8 cellular contexts compared by ENCODE assay signal in the genomic region with DNA sequence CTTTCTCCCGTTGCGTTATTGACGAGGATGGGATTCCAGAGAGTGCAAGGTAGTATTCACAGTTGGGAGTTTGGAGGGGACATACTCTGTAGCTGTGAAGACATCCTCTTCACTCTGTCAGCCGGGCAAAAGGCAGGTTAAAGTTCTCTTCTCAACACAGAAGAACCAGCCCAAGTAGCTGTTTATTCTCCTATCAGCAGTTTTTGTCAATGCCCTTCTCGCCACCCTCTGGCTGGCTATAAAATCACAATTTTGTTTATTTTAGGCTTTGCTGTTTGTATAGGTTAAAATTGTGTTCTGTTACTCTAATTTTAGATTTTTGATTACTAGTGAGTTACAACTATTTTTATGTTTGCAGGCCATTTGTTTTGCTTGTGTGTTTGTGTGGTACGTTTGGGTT. TPM values are rescaled to one million over a fixed set of nuclear protein-coding genes. Genes with fewer than 3 reads are reported as not detected.
DNase-seq lines count a peak whose midpoint lies in the region; ATAC-seq and TF ChIP-seq lines count a peak whose summit lies in the region.
"Had no signal": no experiment of that assay in that cellular context is flagged by ENCODE, and none has a peak within 500 bp of the region (broad histone marks: within the 10 kb centered on the region; RNA-seq: fewer than 3 reads in every experiment).

No MANE protein-coding gene starts in this region.

- no peak overlapping the region for H3K23ac ChIP-seq in mesenchymal stem cell (ENCODE audit: low read length in 2 of 2)

- no peak overlapping the region for H2BK12ac ChIP-seq in mesenchymal stem cell (ENCODE audit: low read length in 2 of 2)

- H2AK5ac ChIP-seq in mesenchymal stem cell (ENCODE audit: low read length, severe bottlenecking), result no peak overlapping the region

- H3K4ac ChIP-seq in mesenchymal stem cell (ENCODE audit: low read depth in 1 of 2, low read length in 2 of 2), result no peak overlapping the region

- H4K91ac ChIP-seq in mesenchymal stem cell (ENCODE audit: low read length), result no peak overlapping the region

- H3K27me3 ChIP-seq in HCT116 (ENCODE audit: insufficient read depth, low read length), result no peaks in the 10 kb centered on the region
- H3K27me3 ChIP-seq in mesenchymal stem cell (ENCODE audit: control insufficient read depth in 1 of 2, insufficient read depth in 1 of 2, low read length in 2 of 2), result no peaks in the 10 kb centered on the region

- intact Hi-C loops in Calu3 (cut with micrococcal nuclease; ENCODE audit: unreplicated experiment) (loop anchor here (2.0 to 5.0 kb wide), 3 partner anchors 46 to 162 kb away; partner anchors contain the start of gene TCP1), HCT116 (cut with micrococcal nuclease) (loop anchor here (1.0 to 10.0 kb wide), 3 partner anchors 132 to 678 kb away; no protein-coding TSS in a partner anchor)

- H3K27ac ChIP-seq in HCT116 (ENCODE audit: low read depth, low read length), result no peak overlapping the region
- no peak overlapping the region for H3K27ac ChIP-seq in mesenchymal stem cell (ENCODE audit: low read length, poor library complexity, severe bottlenecking)

- no peak for TF ChIP-seq CTCF in Calu3 (IDR thresholded peaks at IDR 0.05; ENCODE audit: unreplicated experiment)
- peak in 2 of 3 experiments; percentile 14 to 49; a peak in 2 of 6 replicates for TF ChIP-seq CTCF in HCT116 (IDR thresholded peaks at IDR 0.05 in 2 of 3, conservative IDR thresholded peaks at IDR 0.05 in 1 of 3; ENCODE audit: borderline replicate concordance in 1 of 3, insufficient read depth in 1 of 3, low read depth in 2 of 3, low read length in 2 of 3)
- TF ChIP-seq CTCF in endothelial cell (IDR thresholded peaks at IDR 0.05; ENCODE audit: unreplicated experiment), result no peak

- H3K4me1 Mint-ChIP-seq in Calu3 (ENCODE audit: low read depth, unreplicated experiment), result no peaks in the 10 kb centered on the region
- no peaks in the 10 kb centered on the region for H3K4me1 Mint-ChIP-seq in endothelial cell (ENCODE audit: unreplicated experiment)

- no peak overlapping the region for H4K8ac ChIP-seq in mesenchymal stem cell (ENCODE audit: low read length)

- peaks cover 20% of the 10 kb centered on the region for H3K27me3 Mint-ChIP-seq in Calu3 (ENCODE audit: unreplicated experiment)
- H3K27me3 Mint-ChIP-seq in endothelial cell (ENCODE audit: unreplicated experiment), result no peaks in the 10 kb centered on the region

- no peaks in the 10 kb centered on the region for H3K9me2 ChIP-seq in HCT116 (ENCODE audit: insufficient read depth)

- H3K36me3 ChIP-seq in HCT116 (ENCODE audit: control insufficient read depth in 1 of 2, insufficient read depth in 2 of 2, low read length in 2 of 2), result no peaks in the 10 kb centered on the region
- no peaks in the 10 kb centered on the region for H3K36me3 ChIP-seq in mesenchymal stem cell (ENCODE audit: control insufficient read depth in 1 of 2, insufficient read depth in 2 of 2, low read depth in 1 of 2, low read length in 2 of 2)

- H3K4me1 ChIP-seq in HCT116 (ENCODE audit: control insufficient read depth in 1 of 2, insufficient read depth in 2 of 2, low read length in 2 of 2) (no peaks in the 10 kb centered on the region), mesenchymal stem cell (ENCODE audit: control insufficient read depth, insufficient read depth, low read depth, low read length) (no peaks in the 10 kb centered on the region)

- no peak for TF ChIP-seq POLR2A in HCT116 (IDR thresholded peaks at IDR 0.05; ENCODE audit: borderline replicate concordance, extremely low read depth, insufficient read depth, insufficient read length)

- no TSS peak for BruUV-seq in Calu3 (replicated peaks; lab: Mats Ljungman, UMichigan)
- no TSS peak for BruUV-seq in HCT116 (replicated peaks; lab: Mats Ljungman, UMichigan)

- no peak overlapping the region for H3K4me3 ChIP-seq in HCT116 (replicated peaks in 1 of 2; ENCODE audit: low read depth in 1 of 2, low read length in 2 of 2)
- no peak overlapping the region for H3K4me3 ChIP-seq in mesenchymal stem cell (ENCODE audit: insufficient read depth in 1 of 2, low read depth in 1 of 2, low read length in 2 of 2)

- WGBS in mesenchymal stem cell, result 82% methylated on average over 4 of the region's 6 CpGs

- RAD21 ChIA-PET in HCT116 (lab: Charles Lee; ENCODE audit: low non-redundant PET in 1 of 2, low total read pairs in 2 of 2, uncharacterized antibody in 2 of 2, unreplicated experiment in 2 of 2), result no interaction called here

- no peaks in the 10 kb centered on the region for H3K79me1 ChIP-seq in mesenchymal stem cell (replicated peaks; ENCODE audit: low read length, poor library complexity, severe bottlenecking)

- H4K20me1 ChIP-seq in HCT116 (ENCODE audit: insufficient read depth), result no peaks in the 10 kb centered on the region

- no peak overlapping the region for H3K27ac Mint-ChIP-seq in Calu3 (ENCODE audit: unreplicated experiment)
- no peak overlapping the region for H3K27ac Mint-ChIP-seq in endothelial cell (ENCODE audit: unreplicated experiment)

- peak; percentile 61 for TF ChIP-seq RAD21 in HCT116 (IDR thresholded peaks at IDR 0.05; ENCODE audit: low read depth)

- H3K9ac ChIP-seq in HCT116 (ENCODE audit: low read length) (no peak overlapping the region), mesenchymal stem cell (ENCODE audit: low read length) (peak overlapping the region; percentile 30)

- peak; percentile 37 for DNase-seq in Calu3
- no peak for DNase-seq in HCT116 (ENCODE audit: low read depth, low spot score)
- DNase-seq in activated CD4-positive, alpha-beta T cell treated with anti-CD3 and anti-CD28 coated beads, Interleukin-2, amount 50 U/mL, for 1 hour, result peak; percentile 10
- no peak for DNase-seq in mesenchymal stem cell
- no peak for DNase-seq in endothelial cell (ENCODE audit: low spot score)
- DNase-seq in activated T-cell treated with anti-CD3 and anti-CD28 coated beads, Interleukin-2, amount 50 U/mL, for 48 hours, result no peak

- no peak overlapping the region for H2BK120ac ChIP-seq in mesenchymal stem cell (ENCODE audit: low read depth, low read length)

- H3K79me2 ChIP-seq in HCT116 (ENCODE audit: insufficient read depth, low read length), result no peaks in the 10 kb centered on the region

- H2BK15ac ChIP-seq in mesenchymal stem cell (ENCODE audit: low read depth, poor library complexity, severe bottlenecking), result no peak overlapping the region

- ATAC-seq in HCT116 (peak; percentile 58; the same call in 1 of the 2 replicates), GM21515 (IDR thresholded peaks at IDR 0.05; ENCODE audit: unreplicated experiment) (no peak)

- no peak overlapping the region for H2AFZ ChIP-seq in HCT116 (ENCODE audit: low read depth, low read length, poor library complexity, severe bottlenecking)
- no peak overlapping the region for H2AFZ ChIP-seq in mesenchymal stem cell (ENCODE audit: low read depth, low read length)

- H3K18ac ChIP-seq in mesenchymal stem cell (ENCODE audit: low read depth in 1 of 2, low read length in 2 of 2), result no peak overlapping the region

- H3K36me3 Mint-ChIP-seq in Calu3 (ENCODE audit: insufficient read depth, unreplicated experiment), result no peaks in the 10 kb centered on the region
- H3K36me3 Mint-ChIP-seq in endothelial cell (ENCODE audit: low read depth, unreplicated experiment), result no peaks in the 10 kb centered on the region

- CTCF ChIA-PET in Calu3 (lab: Charles Lee), result interaction anchor here (0.6 to 1.1 kb wide), 4 partner anchors 10 to 547 kb away, joined by 3 to 9 read pairs (median 3); partner anchors contain the start of gene TCP1
- CTCF ChIA-PET in HCT116 (lab: Charles Lee), result interaction anchor here (1.4 kb wide), 3 partner anchors 20 to 220 kb away, joined by 3 to 4 read pairs (median 3); no protein-coding TSS in a partner anchor

- H3K4me3 Mint-ChIP-seq in Calu3 (ENCODE audit: low read depth, unreplicated experiment), result no peak overlapping the region
- no peak overlapping the region for H3K4me3 Mint-ChIP-seq in endothelial cell (ENCODE audit: unreplicated experiment)

- POLR2A ChIA-PET in HCT116 (lab: Charles Lee), result no interaction called here

- H3K9me3 ChIP-seq in HCT116 (ENCODE audit: control insufficient read depth in 1 of 2, insufficient read depth in 1 of 2, low read depth in 1 of 2, low read length in 2 of 2), result no peaks in the 10 kb centered on the region
- H3K9me3 ChIP-seq in mesenchymal stem cell (ENCODE audit: control insufficient read depth, low read length), result no peaks in the 10 kb centered on the region

- H2BK5ac ChIP-seq in mesenchymal stem cell (ENCODE audit: low read depth, low read length, poor library complexity, severe bottlenecking), result no peak overlapping the region

- H3K4me2 ChIP-seq in HCT116 (ENCODE audit: low read length), result no peak overlapping the region
- H3K4me2 ChIP-seq in mesenchymal stem cell (ENCODE audit: low read length, poor library complexity, severe bottlenecking), result no peak overlapping the region

- H3K9me3 Mint-ChIP-seq in Calu3 (ENCODE audit: low read depth, unreplicated experiment), result peaks cover under 1% of the 10 kb centered on the region
- no peaks in the 10 kb centered on the region for H3K9me3 Mint-ChIP-seq in endothelial cell (ENCODE audit: unreplicated experiment)

- H3K14ac ChIP-seq in mesenchymal stem cell (ENCODE audit: low read length in 2 of 2), result no peak overlapping the region

TF ChIP-seq in HCT116, 20 proteins besides CTCF, POLR2A, EP300 and RAD21:
- TF ChIP-seq EZH2 (IDR thresholded peaks at IDR 0.05), result no peak
- no peak for TF ChIP-seq ZFX (IDR thresholded peaks at IDR 0.05)
- TF ChIP-seq ZNF274 (IDR thresholded peaks at IDR 0.05; ENCODE audit: low read depth, low read length), result no peak
- TF ChIP-seq, protein P1, sequence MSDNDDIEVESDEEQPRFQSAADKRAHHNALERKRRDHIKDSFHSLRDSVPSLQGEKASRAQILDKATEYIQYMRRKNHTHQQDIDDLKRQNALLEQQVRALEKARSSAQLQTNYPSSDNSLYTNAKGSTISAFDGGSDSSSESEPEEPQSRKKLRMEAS (IDR thresholded peaks at IDR 0.05), result no peak
- no peak for TF ChIP-seq EZH2phosphoT487 (IDR thresholded peaks at IDR 0.05; ENCODE audit: borderline replicate concordance)
- no peak for TF ChIP-seq JUND (IDR thresholded peaks at IDR 0.05)

RNA-seq across cellular contexts. Expression of gene MAS1, which starts 37.9 kb away (rescaled TPM):
- total RNA-seq in Calu3 (2022), result not detected in 2 replicates
- total RNA-seq in HCT116 (2021; ENCODE audit: unreplicated experiment), result not detected
- not detected in 2 replicates for polyA plus RNA-seq in HCT116 (2012)
- polyA plus RNA-seq in mesenchymal stem cell (2013, experiment 1 of 2), result not detected
- not detected for polyA plus RNA-seq in mesenchymal stem cell (2013, experiment 2 of 2)
- total RNA-seq in endothelial cell (ENCODE audit: unreplicated experiment), result not detected

RNA-seq across cellular contexts. Expression of gene PNLDC1, which starts 52.8 kb away (rescaled TPM):
- total RNA-seq in Calu3 (2022) (0.52 and 0.71 TPM in 2 replicates), HCT116 (2021; ENCODE audit: unreplicated experiment) (0.37 TPM), endothelial cell (ENCODE audit: unreplicated experiment) (not detected)
- polyA plus RNA-seq in HCT116 (2012), result 0.04 and 0.07 TPM in 2 replicates
- 0.03 TPM for polyA plus RNA-seq in mesenchymal stem cell (2013, experiment 1 of 2)
- polyA plus RNA-seq in mesenchymal stem cell (2013, experiment 2 of 2), result 0.03 TPM
- total RNA-seq: skeletal muscle tissue had no signal

Comparison
In these comparisons a context has a peak if more than half of its experiments do, and no peak if none do; other contexts are left out.
1. DNase-seq: peak in Calu3 (single experiment) and activated CD4-positive, alpha-beta T cell treated with anti-CD3 and anti-CD28 coated beads, Interleukin-2, amount 50 U/mL, for 1 hour (single experiment); none in HCT116 (single experiment), mesenchymal stem cell (single experiment), endothelial cell (single experiment) and activated T-cell treated with anti-CD3 and anti-CD28 coated beads, Interleukin-2, amount 50 U/mL, for 48 hours (0 of 2).
2. CTCF ChIP-seq: peak in HCT116 (2 of 3); none in Calu3 (single experiment) and endothelial cell (single experiment).